Comparison of ENCODE assay signal across 1 cellular context in genomic region chr3:249587-250262, GRCh38.
TF ChIP-seq lines count a peak whose summit lies in the region.

No MANE protein-coding gene starts in this region.

TF ChIP-seq in HepG2, 621 proteins besides CTCF, POLR2A, EP300 and RAD21 (continued from another document):
- TF ChIP-seq ZUFSP (CRISPR knock-in tag; IDR thresholded peaks at IDR 0.05; ENCODE audit: borderline replicate concordance) (no peak), GPN1 (CRISPR knock-in tag; IDR thresholded peaks at IDR 0.05; ENCODE audit: borderline replicate concordance) (no peak), MIXL1 (CRISPR knock-in tag; IDR thresholded peaks at IDR 0.05) (no peak), ZNF292 (CRISPR knock-in tag; IDR thresholded peaks at IDR 0.05; ENCODE audit: borderline replicate concordance, low read depth) (no peak), MATR3 (CRISPR knock-in tag; IDR thresholded peaks at IDR 0.05) (no peak), GATA4 (IDR thresholded peaks at IDR 0.05; ENCODE audit: borderline replicate concordance, low read depth) (no peak), ZNF362 (CRISPR knock-in tag; IDR thresholded peaks at IDR 0.05; ENCODE audit: borderline replicate concordance) (0 out of 2 replicates have a peak, but pooled peaks have one; percentile 21), MZF1 (CRISPR knock-in tag; IDR thresholded peaks at IDR 0.05; ENCODE audit: borderline replicate concordance) (no peak), NFKB2 (CRISPR knock-in tag; IDR thresholded peaks at IDR 0.05; ENCODE audit: borderline replicate concordance) (no peak), MIER3 (CRISPR knock-in tag; IDR thresholded peaks at IDR 0.05; ENCODE audit: borderline replicate concordance) (no peak), POLR2G (IDR thresholded peaks at IDR 0.05; ENCODE audit: low read depth, low read length) (no peak), SMARCE1 (IDR thresholded peaks at IDR 0.05; ENCODE audit: borderline replicate concordance) (no peak), NAIF1 (CRISPR knock-in tag; IDR thresholded peaks at IDR 0.05; ENCODE audit: borderline replicate concordance) (no peak), ZNF816 (CRISPR knock-in tag; IDR thresholded peaks at IDR 0.05; ENCODE audit: borderline replicate concordance) (no peak), ZNF121 (CRISPR knock-in tag; IDR thresholded peaks at IDR 0.05) (0 out of 2 replicates have a peak, but pooled peaks have one; percentile 35), AGO2 (optimal IDR thresholded peaks at IDR 0.05; ENCODE audit: low read depth, low read length) (no peak), TCF7 (IDR thresholded peaks at IDR 0.05; ENCODE audit: low read depth) (peak; percentile 51; the same call in 1 of the 2 replicates), CEBPG (CRISPR knock-in tag; IDR thresholded peaks at IDR 0.05) (0 out of 2 replicates have a peak, but pooled peaks have one; percentile 17), ONECUT2 (CRISPR knock-in tag; IDR thresholded peaks at IDR 0.05) (no peak), ZNF205 (CRISPR knock-in tag; IDR thresholded peaks at IDR 0.05) (no peak), NBN (conservative IDR thresholded peaks at IDR 0.05) (no peak), ZNF317 (CRISPR knock-in tag; IDR thresholded peaks at IDR 0.05) (no peak), CENPBD1 (CRISPR knock-in tag; IDR thresholded peaks at IDR 0.05; ENCODE audit: borderline replicate concordance, low read depth) (no peak), RXRB (CRISPR knock-in tag; IDR thresholded peaks at IDR 0.05; ENCODE audit: borderline replicate concordance) (no peak), KLF16 (CRISPR knock-in tag; IDR thresholded peaks at IDR 0.05) (no peak), ZNF652 (CRISPR knock-in tag; IDR thresholded peaks at IDR 0.05; ENCODE audit: borderline replicate concordance, low read depth) (peak; percentile 74), ZFP1 (CRISPR knock-in tag; IDR thresholded peaks at IDR 0.05) (no peak), MBD4 (IDR thresholded peaks at IDR 0.05; ENCODE audit: borderline replicate concordance, low read length) (no peak), JARID2 (CRISPR knock-in tag; IDR thresholded peaks at IDR 0.05; ENCODE audit: insufficient replicate concordance) (no peak), ZSCAN30 (CRISPR knock-in tag; IDR thresholded peaks at IDR 0.05) (no peak), U2AF2 (IDR thresholded peaks at IDR 0.05; ENCODE audit: low read depth, low read length) (no peak), RBAK (CRISPR knock-in tag; IDR thresholded peaks at IDR 0.05) (no peak), MTA3 (CRISPR knock-in tag; IDR thresholded peaks at IDR 0.05) (no peak), SOX5 (CRISPR knock-in tag; IDR thresholded peaks at IDR 0.05; ENCODE audit: borderline replicate concordance) (peak; percentile 13; the same call in 1 of the 2 replicates), REXO4 (CRISPR knock-in tag; IDR thresholded peaks at IDR 0.05; ENCODE audit: borderline replicate concordance) (no peak), CENPX (CRISPR knock-in tag; IDR thresholded peaks at IDR 0.05) (no peak), ZNF557 (CRISPR knock-in tag; IDR thresholded peaks at IDR 0.05) (no peak), DR1 (CRISPR knock-in tag; IDR thresholded peaks at IDR 0.05) (no peak), ZNF34 (CRISPR knock-in tag; IDR thresholded peaks at IDR 0.05; ENCODE audit: borderline replicate concordance) (no peak), BCL6 (CRISPR knock-in tag; IDR thresholded peaks at IDR 0.05) (no peak), ELF3 (CRISPR knock-in tag; IDR thresholded peaks at IDR 0.05) (0 out of 2 replicates have a peak, but pooled peaks have one; percentile 14), ZNF335 (CRISPR knock-in tag; IDR thresholded peaks at IDR 0.05) (no peak), ZFP62 (CRISPR knock-in tag; IDR thresholded peaks at IDR 0.05) (no peak), ARNT (IDR thresholded peaks at IDR 0.05) (no peak), HNF4A (CRISPR knock-in tag; IDR thresholded peaks at IDR 0.05) (0 out of 2 replicates have a peak, but pooled peaks have one; percentile 10), NR2C2 (CRISPR knock-in tag; IDR thresholded peaks at IDR 0.05; ENCODE audit: borderline replicate concordance) (no peak), KMT2B (CRISPR knock-in tag; IDR thresholded peaks at IDR 0.05) (no peak), ZNF160 (CRISPR knock-in tag; IDR thresholded peaks at IDR 0.05) (no peak), CEBPB (IDR thresholded peaks at IDR 0.05; ENCODE audit: borderline replicate concordance, low read depth, low read length) (peak; percentile 45; the same call in 1 of the 2 replicates), PAXIP1 (CRISPR knock-in tag; conservative IDR thresholded peaks at IDR 0.05) (peak; percentile 24; the same call in 1 of the 2 replicates), ZSCAN31 (CRISPR knock-in tag; IDR thresholded peaks at IDR 0.05; ENCODE audit: low read depth) (no peak), ZNF619 (CRISPR knock-in tag; IDR thresholded peaks at IDR 0.05) (no peak), KDM3A (CRISPR knock-in tag; IDR thresholded peaks at IDR 0.05; ENCODE audit: low read depth) (no peak), ZNF792 (CRISPR knock-in tag; IDR thresholded peaks at IDR 0.05) (no peak), ZNF274 (CRISPR knock-in tag; IDR thresholded peaks at IDR 0.05) (no peak)
- TF ChIP-seq, protein P1, sequence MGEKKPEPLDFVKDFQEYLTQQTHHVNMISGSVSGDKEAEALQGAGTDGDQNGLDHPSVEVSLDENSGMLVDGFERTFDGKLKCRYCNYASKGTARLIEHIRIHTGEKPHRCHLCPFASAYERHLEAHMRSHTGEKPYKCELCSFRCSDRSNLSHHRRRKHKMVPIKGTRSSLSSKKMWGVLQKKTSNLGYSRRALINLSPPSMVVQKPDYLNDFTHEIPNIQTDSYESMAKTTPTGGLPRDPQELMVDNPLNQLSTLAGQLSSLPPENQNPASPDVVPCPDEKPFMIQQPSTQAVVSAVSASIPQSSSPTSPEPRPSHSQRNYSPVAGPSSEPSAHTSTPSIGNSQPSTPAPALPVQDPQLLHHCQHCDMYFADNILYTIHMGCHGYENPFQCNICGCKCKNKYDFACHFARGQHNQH (CRISPR knock-in tag; IDR thresholded peaks at IDR 0.05), result no peak
- TF ChIP-seq, protein P2, sequence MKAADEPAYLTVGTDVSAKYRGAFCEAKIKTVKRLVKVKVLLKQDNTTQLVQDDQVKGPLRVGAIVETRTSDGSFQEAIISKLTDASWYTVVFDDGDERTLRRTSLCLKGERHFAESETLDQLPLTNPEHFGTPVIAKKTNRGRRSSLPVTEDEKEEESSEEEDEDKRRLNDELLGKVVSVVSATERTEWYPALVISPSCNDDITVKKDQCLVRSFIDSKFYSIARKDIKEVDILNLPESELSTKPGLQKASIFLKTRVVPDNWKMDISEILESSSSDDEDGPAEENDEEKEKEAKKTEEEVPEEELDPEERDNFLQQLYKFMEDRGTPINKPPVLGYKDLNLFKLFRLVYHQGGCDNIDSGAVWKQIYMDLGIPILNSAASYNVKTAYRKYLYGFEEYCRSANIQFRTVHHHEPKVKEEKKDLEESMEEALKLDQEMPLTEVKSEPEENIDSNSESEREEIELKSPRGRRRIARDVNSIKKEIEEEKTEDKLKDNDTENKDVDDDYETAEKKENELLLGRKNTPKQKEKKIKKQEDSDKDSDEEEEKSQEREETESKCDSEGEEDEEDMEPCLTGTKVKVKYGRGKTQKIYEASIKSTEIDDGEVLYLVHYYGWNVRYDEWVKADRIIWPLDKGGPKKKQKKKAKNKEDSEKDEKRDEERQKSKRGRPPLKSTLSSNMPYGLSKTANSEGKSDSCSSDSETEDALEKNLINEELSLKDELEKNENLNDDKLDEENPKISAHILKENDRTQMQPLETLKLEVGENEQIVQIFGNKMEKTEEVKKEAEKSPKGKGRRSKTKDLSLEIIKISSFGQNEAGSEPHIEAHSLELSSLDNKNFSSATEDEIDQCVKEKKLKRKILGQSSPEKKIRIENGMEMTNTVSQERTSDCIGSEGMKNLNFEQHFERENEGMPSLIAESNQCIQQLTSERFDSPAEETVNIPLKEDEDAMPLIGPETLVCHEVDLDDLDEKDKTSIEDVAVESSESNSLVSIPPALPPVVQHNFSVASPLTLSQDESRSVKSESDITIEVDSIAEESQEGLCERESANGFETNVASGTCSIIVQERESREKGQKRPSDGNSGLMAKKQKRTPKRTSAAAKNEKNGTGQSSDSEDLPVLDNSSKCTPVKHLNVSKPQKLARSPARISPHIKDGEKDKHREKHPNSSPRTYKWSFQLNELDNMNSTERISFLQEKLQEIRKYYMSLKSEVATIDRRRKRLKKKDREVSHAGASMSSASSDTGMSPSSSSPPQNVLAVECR (CRISPR knock-in tag; IDR thresholded peaks at IDR 0.05; ENCODE audit: borderline replicate concordance), result no peak
- TF ChIP-seq, protein P3, sequence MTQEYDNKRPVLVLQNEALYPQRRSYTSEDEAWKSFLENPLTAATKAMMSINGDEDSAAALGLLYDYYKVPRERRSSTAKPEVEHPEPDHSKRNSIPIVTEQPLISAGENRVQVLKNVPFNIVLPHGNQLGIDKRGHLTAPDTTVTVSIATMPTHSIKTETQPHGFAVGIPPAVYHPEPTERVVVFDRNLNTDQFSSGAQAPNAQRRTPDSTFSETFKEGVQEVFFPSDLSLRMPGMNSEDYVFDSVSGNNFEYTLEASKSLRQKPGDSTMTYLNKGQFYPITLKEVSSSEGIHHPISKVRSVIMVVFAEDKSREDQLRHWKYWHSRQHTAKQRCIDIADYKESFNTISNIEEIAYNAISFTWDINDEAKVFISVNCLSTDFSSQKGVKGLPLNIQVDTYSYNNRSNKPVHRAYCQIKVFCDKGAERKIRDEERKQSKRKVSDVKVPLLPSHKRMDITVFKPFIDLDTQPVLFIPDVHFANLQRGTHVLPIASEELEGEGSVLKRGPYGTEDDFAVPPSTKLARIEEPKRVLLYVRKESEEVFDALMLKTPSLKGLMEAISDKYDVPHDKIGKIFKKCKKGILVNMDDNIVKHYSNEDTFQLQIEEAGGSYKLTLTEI (CRISPR knock-in tag; conservative IDR thresholded peaks at IDR 0.05), result no peak
